1 cellular context compared by ENCODE assay signal in the genomic region with DNA sequence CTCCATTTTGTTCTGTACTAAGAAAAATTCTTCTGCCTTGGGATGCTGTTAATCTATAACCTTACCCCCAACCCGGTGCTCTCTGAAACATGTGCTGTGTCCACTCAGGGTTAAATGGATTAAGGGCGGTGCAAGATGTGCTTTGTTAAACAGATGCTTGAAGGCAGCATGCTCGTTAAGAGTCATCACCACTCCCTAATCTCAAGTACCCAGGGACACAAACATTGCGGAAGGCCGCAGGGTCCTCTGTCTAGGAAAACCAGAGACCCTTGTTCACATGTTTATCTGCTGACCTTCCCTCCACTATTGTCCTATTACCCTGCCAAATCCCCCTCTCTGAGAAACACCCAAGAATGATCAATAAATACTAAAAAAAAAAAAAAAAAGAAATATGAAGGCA. TPM values are rescaled to one million over a fixed set of nuclear protein-coding genes. Genes with fewer than 3 reads are reported as not detected.
"Had no signal": no experiment of that assay in that cellular context is flagged by ENCODE, and none has a peak within 500 bp of the region (broad histone marks: within the 10 kb centered on the region; RNA-seq: fewer than 3 reads in every experiment).

No MANE protein-coding gene starts in this region.

RNA-seq across cellular contexts. Expression of gene TXK, which starts 53.0 kb away (rescaled TPM):
- polyA plus RNA-seq: mammary epithelial cell had no signal
